Comparison of ENCODE assay signal across 19 cellular contexts in genomic region chr3:182115328-182116045, GRCh38.
A peak's percentile ranks its signal among the peaks of the same experiment; 100 is the strongest.
DNase-seq lines count a peak whose midpoint lies in the region; ATAC-seq and TF ChIP-seq lines count a peak whose summit lies in the region.
"Had no signal": no experiment of that assay in that cellular context is flagged by ENCODE, and none has a peak within 500 bp of the region (broad histone marks: within the 10 kb centered on the region; RNA-seq: fewer than 3 reads in every experiment).

No MANE protein-coding gene starts in this region.

- H3K36me3 Mint-ChIP-seq in activated T-helper 17 cell treated with anti-CD3 and anti-CD28 coated beads, Interleukin-2, amount 50 U/mL, for 72 hours (ENCODE audit: low read depth), result no peaks in the 10 kb centered on the region
- H3K36me3 Mint-ChIP-seq in activated T-cell treated with anti-CD3 and anti-CD28 coated beads, Interleukin-2, amount 50 U/mL, for 4 hours (ENCODE audit: insufficient read depth), result no peaks in the 10 kb centered on the region

- no peaks in the 10 kb centered on the region for H3K4me1 Mint-ChIP-seq in activated T-helper 17 cell treated with anti-CD3 and anti-CD28 coated beads, Interleukin-2, amount 50 U/mL, for 72 hours
- no peaks in the 10 kb centered on the region for H3K4me1 Mint-ChIP-seq in activated T-cell treated with anti-CD3 and anti-CD28 coated beads, Interleukin-2, amount 50 U/mL, for 4 hours (ENCODE audit: low read depth)

- no peak overlapping the region for H3K4me3 Mint-ChIP-seq in activated T-helper 17 cell treated with anti-CD3 and anti-CD28 coated beads, Interleukin-2, amount 50 U/mL, for 72 hours
- H3K4me3 Mint-ChIP-seq in activated T-cell treated with anti-CD3 and anti-CD28 coated beads, Interleukin-2, amount 50 U/mL, for 4 hours, result no peak overlapping the region

- H3K27me3 Mint-ChIP-seq in activated T-helper 17 cell treated with anti-CD3 and anti-CD28 coated beads, Interleukin-2, amount 50 U/mL, for 72 hours, result no peaks in the 10 kb centered on the region
- no peaks in the 10 kb centered on the region for H3K27me3 Mint-ChIP-seq in activated T-cell treated with anti-CD3 and anti-CD28 coated beads, Interleukin-2, amount 50 U/mL, for 4 hours (ENCODE audit: low read depth)

- no peak overlapping the region for H3K27ac Mint-ChIP-seq in activated T-helper 17 cell treated with anti-CD3 and anti-CD28 coated beads, Interleukin-2, amount 50 U/mL, for 72 hours

- no peak overlapping the region for H3K4me3 ChIP-seq in astrocyte of the cerebellum (ENCODE audit: low read depth, low read length)
- H3K4me3 ChIP-seq: A549, GM12878 had no signal

- peaks cover 11% of the 10 kb centered on the region for H3K9me3 Mint-ChIP-seq in activated T-helper 17 cell treated with anti-CD3 and anti-CD28 coated beads, Interleukin-2, amount 50 U/mL, for 72 hours
- H3K9me3 Mint-ChIP-seq in activated T-cell treated with anti-CD3 and anti-CD28 coated beads, Interleukin-2, amount 50 U/mL, for 4 hours, result no peaks in the 10 kb centered on the region

- TF ChIP-seq CTCF in astrocyte of the cerebellum (IDR thresholded peaks at IDR 0.05; ENCODE audit: low read depth, low read length, missing control alignments), result no peak

- DNase-seq in COLO829 (ENCODE audit: low spot score) (peak; percentile 29), HT1080 (ENCODE audit: low read depth) (peak; percentile 24), astrocyte of the cerebellum (ENCODE audit: low read depth) (peak; percentile 60), RPMI8226 (no peak), DMS114 treated with DMSO at 0.1 percent for 48 hours (lab: John Stamatoyannopoulos, UW; ENCODE audit: unreplicated experiment) (no peak)
- no peak for DNase-seq in activated T-cell treated with anti-CD3 and anti-CD28 coated beads, Interleukin-2, amount 50 U/mL, for 4 hours
- DNase-seq: BE2C, DND-41, Kasumi-1, NCI-H1417, NCI-H1930, NCI-H510A, NCI-H748 treated with DMSO at 0.1 percent for 48 hours had no signal

- in situ Hi-C loops in astrocyte of the cerebellum (cut with HindIII; ENCODE audit: low sequenced_read_pairs), result no loop called here

- peak; percentile 90 for ATAC-seq in esophagus mucosa
- no peak for ATAC-seq in activated T-helper 17 cell treated with anti-CD3 and anti-CD28 coated beads, Interleukin-2, amount 50 U/mL, for 72 hours (replicated peaks)
- no peak for ATAC-seq in activated T-cell treated with anti-CD3 and anti-CD28 coated beads, Interleukin-2, amount 50 U/mL, for 4 hours
- ATAC-seq: A549, GM12878, Panc1, SK-N-SH treated with all-trans-retinoic acid at 6 μM for 48 hours had no signal

Comparison
In these comparisons a context has a peak if more than half of its experiments do, and no peak if none do; other contexts are left out.
1. DNase-seq: peak in COLO829 (single experiment), HT1080 (single experiment) and astrocyte of the cerebellum (single experiment); none in activated T-cell treated with anti-CD3 and anti-CD28 coated beads, Interleukin-2, amount 50 U/mL, for 4 hours (single experiment), RPMI8226 (single experiment) and DMS114 treated with DMSO at 0.1 percent for 48 hours (single experiment).